Comparison of ENCODE assay signal across 1 cellular context in the genomic region with DNA sequence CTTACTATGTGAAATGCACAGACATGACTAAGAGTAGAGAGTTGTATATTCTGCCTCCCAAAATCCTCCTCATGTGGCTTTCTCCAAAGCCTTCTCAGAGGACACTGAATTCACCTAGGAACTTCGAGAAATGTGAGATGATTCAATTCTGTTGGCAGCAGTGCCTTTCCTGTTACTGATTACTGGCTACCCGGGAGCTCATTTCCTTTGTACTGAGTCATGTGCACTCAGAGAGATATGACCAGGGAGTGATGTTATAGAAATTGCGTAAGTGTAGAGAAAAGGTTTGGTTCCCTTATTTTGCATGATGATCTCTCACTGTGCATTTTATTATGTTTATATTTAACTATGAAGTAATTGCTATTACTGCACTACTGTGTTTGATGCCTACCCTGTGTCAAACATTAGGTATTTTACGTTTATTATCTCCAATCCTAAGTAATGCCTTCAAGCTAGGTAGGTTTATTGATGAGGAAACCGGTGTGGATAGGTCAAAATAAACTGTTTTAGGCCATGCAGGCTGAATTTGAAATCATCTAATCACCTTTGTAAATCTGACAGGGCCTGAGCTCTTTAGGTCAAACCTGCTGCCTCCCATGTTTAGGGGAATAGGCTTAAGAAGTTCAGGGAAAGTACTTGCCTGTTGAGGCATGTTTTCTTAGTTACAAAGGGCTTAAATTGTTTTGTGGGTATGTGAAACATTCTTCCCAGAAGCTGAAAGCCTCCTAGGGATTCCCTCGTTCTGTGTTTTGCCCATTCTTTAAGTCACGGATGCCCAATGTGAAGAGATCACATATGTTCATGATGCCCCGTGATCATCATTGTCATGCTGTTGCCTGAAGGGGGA.
TF ChIP-seq lines count a peak whose summit lies in the region.

No MANE protein-coding gene starts in this region.

TF ChIP-seq in HepG2, 621 proteins besides CTCF, POLR2A, EP300 and RAD21 (continued from another document):
- TF ChIP-seq, protein P1, sequence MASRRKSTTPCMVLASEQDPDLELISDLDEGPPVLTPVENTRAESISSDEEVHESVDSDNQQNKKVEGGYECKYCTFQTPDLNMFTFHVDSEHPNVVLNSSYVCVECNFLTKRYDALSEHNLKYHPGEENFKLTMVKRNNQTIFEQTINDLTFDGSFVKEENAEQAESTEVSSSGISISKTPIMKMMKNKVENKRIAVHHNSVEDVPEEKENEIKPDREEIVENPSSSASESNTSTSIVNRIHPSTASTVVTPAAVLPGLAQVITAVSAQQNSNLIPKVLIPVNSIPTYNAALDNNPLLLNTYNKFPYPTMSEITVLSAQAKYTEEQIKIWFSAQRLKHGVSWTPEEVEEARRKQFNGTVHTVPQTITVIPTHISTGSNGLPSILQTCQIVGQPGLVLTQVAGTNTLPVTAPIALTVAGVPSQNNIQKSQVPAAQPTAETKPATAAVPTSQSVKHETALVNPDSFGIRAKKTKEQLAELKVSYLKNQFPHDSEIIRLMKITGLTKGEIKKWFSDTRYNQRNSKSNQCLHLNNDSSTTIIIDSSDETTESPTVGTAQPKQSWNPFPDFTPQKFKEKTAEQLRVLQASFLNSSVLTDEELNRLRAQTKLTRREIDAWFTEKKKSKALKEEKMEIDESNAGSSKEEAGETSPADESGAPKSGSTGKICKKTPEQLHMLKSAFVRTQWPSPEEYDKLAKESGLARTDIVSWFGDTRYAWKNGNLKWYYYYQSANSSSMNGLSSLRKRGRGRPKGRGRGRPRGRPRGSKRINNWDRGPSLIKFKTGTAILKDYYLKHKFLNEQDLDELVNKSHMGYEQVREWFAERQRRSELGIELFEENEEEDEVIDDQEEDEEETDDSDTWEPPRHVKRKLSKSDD (CRISPR knock-in tag; IDR thresholded peaks at IDR 0.05; ENCODE audit: low read depth): peak; percentile 41; the same call in 1 of the 2 replicates
- TF ChIP-seq FOXJ3 (CRISPR knock-in tag; IDR thresholded peaks at IDR 0.05; ENCODE audit: borderline replicate concordance) (no peak), MTERF4 (CRISPR knock-in tag; IDR thresholded peaks at IDR 0.05) (no peak), ZNF383 (CRISPR knock-in tag; IDR thresholded peaks at IDR 0.05; ENCODE audit: borderline replicate concordance) (no peak), SAFB2 (CRISPR knock-in tag; IDR thresholded peaks at IDR 0.05; ENCODE audit: borderline replicate concordance, low read depth) (no peak), KDM1A (CRISPR knock-in tag; IDR thresholded peaks at IDR 0.05) (no peak), CENPBD1 (CRISPR knock-in tag; IDR thresholded peaks at IDR 0.05; ENCODE audit: borderline replicate concordance, low read depth) (no peak), TERF1 (CRISPR knock-in tag; IDR thresholded peaks at IDR 0.05) (no peak), SRSF1 (optimal IDR thresholded peaks at IDR 0.05; ENCODE audit: low read depth, low read length) (no peak), GABPA (IDR thresholded peaks at IDR 0.05; ENCODE audit: low read depth, low read length) (no peak), GABPA (CRISPR knock-in tag; IDR thresholded peaks at IDR 0.05; ENCODE audit: low read depth) (peak; percentile 29; the same call in 1 of the 2 replicates), JUNB (CRISPR knock-in tag; IDR thresholded peaks at IDR 0.05; ENCODE audit: borderline replicate concordance) (no peak), THAP8 (CRISPR knock-in tag; IDR thresholded peaks at IDR 0.05; ENCODE audit: borderline replicate concordance) (no peak), ZNF878 (CRISPR knock-in tag; IDR thresholded peaks at IDR 0.05) (no peak), ZNF777 (CRISPR knock-in tag; IDR thresholded peaks at IDR 0.05) (no peak), BORCS8-MEF2B (CRISPR knock-in tag; IDR thresholded peaks at IDR 0.05) (no peak), KAT8 (CRISPR knock-in tag; IDR thresholded peaks at IDR 0.05) (peak; percentile 26; the same call in 1 of the 2 replicates), RORA (CRISPR knock-in tag; IDR thresholded peaks at IDR 0.05) (no peak), ZNF224 (CRISPR knock-in tag; IDR thresholded peaks at IDR 0.05) (no peak), CEBPG (CRISPR knock-in tag; IDR thresholded peaks at IDR 0.05) (peak; percentile 93), ZXDC (CRISPR knock-in tag; IDR thresholded peaks at IDR 0.05) (no peak), ZBTB40 (IDR thresholded peaks at IDR 0.05) (no peak), ZBTB40 (CRISPR knock-in tag; IDR thresholded peaks at IDR 0.05) (no peak), PPARG (CRISPR knock-in tag; conservative IDR thresholded peaks at IDR 0.05) (0 out of 2 replicates have a peak, but pooled peaks have one; percentile 51), MEIS1 (CRISPR knock-in tag; IDR thresholded peaks at IDR 0.05; ENCODE audit: borderline replicate concordance) (no peak), ZNF263 (CRISPR knock-in tag; IDR thresholded peaks at IDR 0.05) (no peak)
- TF ChIP-seq, protein P2, sequence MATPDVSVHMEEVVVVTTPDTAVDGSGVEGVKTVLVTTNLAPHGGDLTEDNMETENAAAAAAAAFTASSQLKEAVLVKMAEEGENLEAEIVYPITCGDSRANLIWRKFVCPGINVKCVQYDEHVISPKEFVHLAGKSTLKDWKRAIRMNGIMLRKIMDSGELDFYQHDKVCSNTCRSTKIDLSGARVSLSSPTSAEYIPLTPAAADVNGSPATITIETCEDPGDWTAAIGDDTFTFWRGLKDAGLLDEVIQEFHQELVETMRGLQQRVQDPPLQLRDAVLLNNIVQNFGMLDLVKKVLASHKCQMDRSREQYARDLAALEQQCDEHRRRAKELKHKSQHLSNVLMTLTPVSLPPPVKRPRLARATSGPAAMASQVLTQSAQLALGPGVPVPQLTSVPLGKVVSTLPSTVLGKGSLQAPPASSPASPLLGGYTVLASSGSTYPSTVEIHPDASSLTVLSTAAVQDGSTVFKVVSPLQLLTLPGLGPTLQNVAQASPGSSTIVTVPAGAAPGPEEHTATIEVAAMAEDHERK (CRISPR knock-in tag; IDR thresholded peaks at IDR 0.05; ENCODE audit: low read depth): no peak
- TF ChIP-seq, protein P3, sequence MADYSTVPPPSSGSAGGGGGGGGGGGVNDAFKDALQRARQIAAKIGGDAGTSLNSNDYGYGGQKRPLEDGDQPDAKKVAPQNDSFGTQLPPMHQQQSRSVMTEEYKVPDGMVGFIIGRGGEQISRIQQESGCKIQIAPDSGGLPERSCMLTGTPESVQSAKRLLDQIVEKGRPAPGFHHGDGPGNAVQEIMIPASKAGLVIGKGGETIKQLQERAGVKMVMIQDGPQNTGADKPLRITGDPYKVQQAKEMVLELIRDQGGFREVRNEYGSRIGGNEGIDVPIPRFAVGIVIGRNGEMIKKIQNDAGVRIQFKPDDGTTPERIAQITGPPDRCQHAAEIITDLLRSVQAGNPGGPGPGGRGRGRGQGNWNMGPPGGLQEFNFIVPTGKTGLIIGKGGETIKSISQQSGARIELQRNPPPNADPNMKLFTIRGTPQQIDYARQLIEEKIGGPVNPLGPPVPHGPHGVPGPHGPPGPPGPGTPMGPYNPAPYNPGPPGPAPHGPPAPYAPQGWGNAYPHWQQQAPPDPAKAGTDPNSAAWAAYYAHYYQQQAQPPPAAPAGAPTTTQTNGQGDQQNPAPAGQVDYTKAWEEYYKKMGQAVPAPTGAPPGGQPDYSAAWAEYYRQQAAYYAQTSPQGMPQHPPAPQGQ (CRISPR knock-in tag; IDR thresholded peaks at IDR 0.05; ENCODE audit: borderline replicate concordance): no peak
